Comparison of ENCODE assay signal across 11 cellular contexts in the genomic region with DNA sequence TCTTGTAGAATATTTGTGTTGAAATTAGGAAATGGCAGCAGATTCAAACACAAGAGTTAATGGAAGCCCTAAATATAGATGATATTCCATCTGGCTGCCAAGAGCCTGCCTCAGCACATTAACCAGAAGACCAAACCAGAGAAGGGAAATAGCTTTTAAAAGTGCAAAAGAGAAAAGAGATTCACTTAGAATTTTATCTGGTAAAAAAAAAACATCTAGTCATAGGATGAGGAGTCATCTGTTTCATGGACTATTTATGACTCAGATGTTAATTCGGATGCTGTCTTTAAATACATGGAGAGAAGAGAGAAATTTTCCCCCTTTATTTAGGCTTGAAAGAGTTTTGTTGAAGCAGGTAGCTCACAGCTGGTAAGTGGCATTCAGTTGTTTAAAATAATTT.
DNase-seq lines count a peak whose midpoint lies in the region; ATAC-seq and TF ChIP-seq lines count a peak whose summit lies in the region.
"Had no signal": no experiment of that assay in that cellular context is flagged by ENCODE, and none has a peak within 500 bp of the region (broad histone marks: within the 10 kb centered on the region; RNA-seq: fewer than 3 reads in every experiment).

No MANE protein-coding gene starts in this region.

- peaks cover 21 to 48% of the 10 kb centered on the region in 2 experiments for H3K4me1 ChIP-seq in SK-N-SH (ENCODE audit: control insufficient read depth in 1 of 2, insufficient read depth in 2 of 2, low read depth in 1 of 2, low read length in 1 of 2)
- peaks cover 47% of the 10 kb centered on the region for H3K4me1 ChIP-seq in osteoblast (ENCODE audit: insufficient read depth, low read length)

- POLR2A ChIA-PET in AG04450 (lab: Yijun Ruan, JAX) (interaction anchor here (1.1 kb wide), 1 partner anchor 53 kb away, joined by 3 read pairs; no protein-coding TSS in a partner anchor), SK-N-SH (lab: Yijun Ruan, JAX) (no interaction called here)

- ATAC-seq in GM21526 (IDR thresholded peaks at IDR 0.05; ENCODE audit: low FRiP score, unreplicated experiment), result no peak

- H3K27me3 ChIP-seq in AG04450 (ENCODE audit: control insufficient read depth, insufficient read depth, low read length), result no peaks in the 10 kb centered on the region
- H3K27me3 ChIP-seq in SK-N-SH (ENCODE audit: insufficient read depth), result no peaks in the 10 kb centered on the region
- no peaks in the 10 kb centered on the region for H3K27me3 ChIP-seq in osteoblast (ENCODE audit: insufficient read depth, low read length)

- H3K36me3 ChIP-seq in SK-N-SH (replicated peaks in 1 of 2; ENCODE audit: control insufficient read depth in 1 of 2, insufficient read depth in 2 of 2, low read length in 1 of 2), result no peaks in the 10 kb centered on the region
- no peaks in the 10 kb centered on the region for H3K36me3 ChIP-seq in osteoblast (ENCODE audit: insufficient read depth, low read length)

- peaks cover 29% of the 10 kb centered on the region for H3F3A ChIP-seq in SK-N-SH (replicated peaks; ENCODE audit: insufficient read depth)

- H4K20me1 ChIP-seq in SK-N-SH (ENCODE audit: insufficient read depth) (no peaks in the 10 kb centered on the region), osteoblast (ENCODE audit: insufficient read depth, low read length) (no peaks in the 10 kb centered on the region)

- H2AFZ ChIP-seq in SK-N-SH (ENCODE audit: low read depth) (no peak overlapping the region; the same call in 1 of the 2 replicates), osteoblast (ENCODE audit: low read length) (no peak overlapping the region)

- H3K9me3 ChIP-seq in AG04450 (ENCODE audit: control insufficient read depth, insufficient read depth, low read length) (no peaks in the 10 kb centered on the region), SK-N-SH (no peaks in the 10 kb centered on the region), osteoblast (ENCODE audit: low read depth, low read length) (no peaks in the 10 kb centered on the region)

- H3K4me2 ChIP-seq in SK-N-SH (peak overlapping the region; percentile 51), osteoblast (ENCODE audit: insufficient read depth, low read length) (peak overlapping the region; percentile 35)

- TF ChIP-seq CTCF in AG04450 (IDR thresholded peaks at IDR 0.05; ENCODE audit: low read depth, low read length) (no peak), SK-N-SH (IDR thresholded peaks at IDR 0.05) (no peak), fibroblast of mammary gland (conservative IDR thresholded peaks at IDR 0.05; ENCODE audit: control insufficient read depth, insufficient read depth, low read depth, low read length) (no peak), osteoblast (IDR thresholded peaks at IDR 0.05; ENCODE audit: extremely low read depth, low read depth, low read length) (no peak)

- peak overlapping the region; percentile 25; the same call in 1 of the 2 replicates for H3K9ac ChIP-seq in SK-N-SH

- WGBS in SK-N-SH (ENCODE audit: low lambda C conversion rate), result 12% methylated on average over 1 of the region's 1 CpG

- H3K79me2 ChIP-seq in SK-N-SH (ENCODE audit: insufficient read depth) (no peaks in the 10 kb centered on the region), osteoblast (ENCODE audit: insufficient read depth, low read length) (no peaks in the 10 kb centered on the region)

- H3K4me3 ChIP-seq in AG04450 (ENCODE audit: low read depth, low read length), result no peak overlapping the region
- peak overlapping the region in 1 of 2 experiments; percentile 8; a peak in 1 of 4 replicates for H3K4me3 ChIP-seq in SK-N-SH (ENCODE audit: low read depth in 2 of 2, low read length in 1 of 2)
- no peak overlapping the region for H3K4me3 ChIP-seq in fibroblast of mammary gland (ENCODE audit: control insufficient read depth, low read depth, low read length)
- H3K4me3 ChIP-seq in osteoblast (ENCODE audit: insufficient read depth, low read length), result no peak overlapping the region

- no peaks in the 10 kb centered on the region for H3K9me2 ChIP-seq in SK-N-SH

- H3K27ac ChIP-seq in AG04450 (ENCODE audit: low read depth, low read length) (peak overlapping the region; percentile 72), SK-N-SH (ENCODE audit: low read depth in 2 of 2, low read length in 1 of 2) (peak overlapping the region; percentile 90 to 96), osteoblast (ENCODE audit: low read depth, low read length) (peak overlapping the region; percentile 73)

- CTCF ChIA-PET in AG04450 (lab: Charles Lee), result no interaction called here
- CTCF ChIA-PET in SK-N-SH (lab: Yijun Ruan, JAX), result no interaction called here

- DNase-seq in AG04450 (ENCODE audit: low read depth, low spot score), result no peak
- DNase-seq in SK-N-SH, result no peak
- peak; percentile 73 for DNase-seq in fibroblast of mammary gland (ENCODE audit: low read depth)
- peak; percentile 77 for DNase-seq in osteoblast (ENCODE audit: insufficient read length, low spot score, missing footprints)
- no peak for DNase-seq in NCI-H748 treated with DMSO at 0.1 percent for 48 hours (lab: John Stamatoyannopoulos, UW)
- DNase-seq in stimulated activated CD4-positive, alpha-beta T cell treated with anti-CD3 and anti-CD28 coated beads, Interleukin-4, amount 100 ng/mL, for 1 hour, result no peak
- DNase-seq in T-helper 1 cell, result no peak
- DNase-seq: GDM1, occipital lobe, T-helper 9 cell had no signal

- peak in 1 of 2 experiments; percentile 86; a peak in 1 of 4 replicates for TF ChIP-seq EP300 in SK-N-SH (IDR thresholded peaks at IDR 0.05; ENCODE audit: borderline replicate concordance in 1 of 2, low read depth in 1 of 2, low read length in 1 of 2)

- no peak for TF ChIP-seq RAD21 in SK-N-SH (IDR thresholded peaks at IDR 0.05; ENCODE audit: low read length)

TF ChIP-seq in SK-N-SH, 30 proteins besides CTCF, POLR2A, EP300 and RAD21 (continues in another document):
- TF ChIP-seq YY1 (IDR thresholded peaks at IDR 0.05; ENCODE audit: low read depth), result 0 out of 2 replicates have a peak, but pooled peaks have one; percentile 29
- peak; percentile 53; the same call in 1 of the 2 replicates for TF ChIP-seq POLR2AphosphoS5 (IDR thresholded peaks at IDR 0.05; ENCODE audit: low read depth, low read length)
- peak; percentile 61 for TF ChIP-seq JUND (IDR thresholded peaks at IDR 0.05)
- TF ChIP-seq FOSL2 (IDR thresholded peaks at IDR 0.05; ENCODE audit: borderline replicate concordance, low read depth), result peak; percentile 83
- TF ChIP-seq NFIC (IDR thresholded peaks at IDR 0.05; ENCODE audit: borderline replicate concordance), result peak; percentile 64; the same call in 1 of the 2 replicates
- TF ChIP-seq IRF3 (IDR thresholded peaks at IDR 0.05; ENCODE audit: low read depth, low read length), result no peak
- 0 out of 2 replicates have a peak, but pooled peaks have one; percentile 20 for TF ChIP-seq RXRA (IDR thresholded peaks at IDR 0.05; ENCODE audit: borderline replicate concordance, low read depth)
- TF ChIP-seq ZBTB33 (IDR thresholded peaks at IDR 0.05; ENCODE audit: borderline replicate concordance, low read depth), result no peak
- TF ChIP-seq, protein P1, sequence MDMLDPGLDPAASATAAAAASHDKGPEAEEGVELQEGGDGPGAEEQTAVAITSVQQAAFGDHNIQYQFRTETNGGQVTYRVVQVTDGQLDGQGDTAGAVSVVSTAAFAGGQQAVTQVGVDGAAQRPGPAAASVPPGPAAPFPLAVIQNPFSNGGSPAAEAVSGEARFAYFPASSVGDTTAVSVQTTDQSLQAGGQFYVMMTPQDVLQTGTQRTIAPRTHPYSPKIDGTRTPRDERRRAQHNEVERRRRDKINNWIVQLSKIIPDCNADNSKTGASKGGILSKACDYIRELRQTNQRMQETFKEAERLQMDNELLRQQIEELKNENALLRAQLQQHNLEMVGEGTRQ (IDR thresholded peaks at IDR 0.05; ENCODE audit: borderline replicate concordance, low read depth, low read length), result no peak
- no peak for TF ChIP-seq ELF1 (IDR thresholded peaks at IDR 0.05)
- peak; percentile 79 for TF ChIP-seq PBX3 (IDR thresholded peaks at IDR 0.05)
- no peak for TF ChIP-seq CHD2 (IDR thresholded peaks at IDR 0.05; ENCODE audit: low read length, partially characterized antibody)
- peak; percentile 78 for TF ChIP-seq TCF12 (IDR thresholded peaks at IDR 0.05)
- peak; percentile 56; the same call in 1 of the 2 replicates for TF ChIP-seq TEAD4 (IDR thresholded peaks at IDR 0.05; ENCODE audit: borderline replicate concordance, insufficient read depth)
- 0 out of 2 replicates have a peak, but pooled peaks have one; percentile 7 for TF ChIP-seq GABPA (IDR thresholded peaks at IDR 0.05; ENCODE audit: low read depth)

Comparison
In these comparisons a context has a peak if more than half of its experiments do, and no peak if none do; other contexts are left out.
1. DNase-seq: peak in fibroblast of mammary gland (single experiment) and osteoblast (single experiment); none in AG04450 (single experiment), SK-N-SH (single experiment), NCI-H748 treated with DMSO at 0.1 percent for 48 hours (single experiment), stimulated activated CD4-positive, alpha-beta T cell treated with anti-CD3 and anti-CD28 coated beads, Interleukin-4, amount 100 ng/mL, for 1 hour (single experiment) and T-helper 1 cell (0 of 5).
2. Peak in every context shown above with its lines, with median percentiles within 50 percentile points of each other: H3K27ac ChIP-seq.